ENCODE assay signal across 9 cellular contexts in genomic region chr9:36575411-36575882, GRCh38. TPM values are rescaled to one million over a fixed set of nuclear protein-coding genes. Genes with fewer than 3 reads are reported as not detected.
A peak's percentile ranks its signal among the peaks of the same experiment; 100 is the strongest.
DNase-seq lines count a peak whose midpoint lies in the region; ATAC-seq and TF ChIP-seq lines count a peak whose summit lies in the region.
"Had no signal": no experiment of that assay in that cellular context is flagged by ENCODE, and none has a peak within 500 bp of the region (broad histone marks: within the 10 kb centered on the region; RNA-seq: fewer than 3 reads in every experiment).

No MANE protein-coding gene starts in this region.

- H3K27me3 ChIP-seq in breast epithelium (no peaks in the 10 kb centered on the region), SJSA1 (replicated peaks) (no peaks in the 10 kb centered on the region), testis (no peaks in the 10 kb centered on the region)

- WGBS in testis, 2 donors: 42 to 58% methylated on average over 2 of the region's 2 CpGs

- TF ChIP-seq CTCF in MCF 10A (IDR thresholded peaks at IDR 0.05; ENCODE audit: unreplicated experiment) (no peak), breast epithelium (IDR thresholded peaks at IDR 0.05) (no peak), epithelial cell of esophagus (IDR thresholded peaks at IDR 0.05; ENCODE audit: insufficient read depth, low read depth, low read length, missing control alignments) (no peak), testis (IDR thresholded peaks at IDR 0.05) (no peak)

- TF ChIP-seq POLR2A in breast epithelium (IDR thresholded peaks at IDR 0.05) (no peak), testis (IDR thresholded peaks at IDR 0.05) (no peak)

- peak overlapping the region; percentile 47 for H3K27ac Mint-ChIP-seq in MCF 10A (ENCODE audit: low read depth, unreplicated experiment)

- no peak for ATAC-seq in HG03025 (IDR thresholded peaks at IDR 0.05; ENCODE audit: low FRiP score, unreplicated experiment)
- no peak for ATAC-seq in HG03460 (IDR thresholded peaks at IDR 0.05; ENCODE audit: unreplicated experiment)

- H3K4me1 Mint-ChIP-seq in MCF 10A (ENCODE audit: insufficient read depth, unreplicated experiment): peaks cover 23% of the 10 kb centered on the region

- CTCF ChIA-PET in MCF 10A (lab: Yijun Ruan, JAX): interaction anchor here (0.6 kb wide), 1 partner anchor 124 kb away, joined by 3 read pairs; no protein-coding TSS in a partner anchor

- H3K4me1 ChIP-seq in breast epithelium (no peaks in the 10 kb centered on the region), SJSA1 (replicated peaks) (peaks cover 21% of the 10 kb centered on the region), testis (peaks cover 17% of the 10 kb centered on the region)

- POLR2A ChIA-PET in MCF 10A (lab: Yijun Ruan, JAX): interaction anchor here (0.9 to 1.8 kb wide), 7 partner anchors 8 to 175 kb away, joined by 3 to 8 read pairs (median 3); partner anchors contain the start of gene RNF38

- H3K4me3 ChIP-seq in breast epithelium (no peak overlapping the region), SJSA1 (no peak overlapping the region), epithelial cell of esophagus (ENCODE audit: low read length) (no peak overlapping the region), testis (no peak overlapping the region)

- no peaks in the 10 kb centered on the region for H3K27me3 Mint-ChIP-seq in MCF 10A (ENCODE audit: insufficient read depth, unreplicated experiment)

- peak; percentile 57 for DNase-seq in MCF 10A (ENCODE audit: unreplicated experiment)
- no peak for DNase-seq in breast epithelium (ENCODE audit: low spot score in 2 of 2)
- peak in 1 of 2 experiments; percentile 47 for DNase-seq in SJSA1 (ENCODE audit: low read depth in 1 of 2, low spot score in 2 of 2)
- peak; percentile 50 for DNase-seq in epithelial cell of esophagus (ENCODE audit: low read depth)
- DNase-seq in testis: no peak
- DNase-seq in NCI-H2196 treated with DMSO at 0.1 percent for 48 hours (lab: John Stamatoyannopoulos, UW; ENCODE audit: unreplicated experiment): no peak
- DNase-seq: NCI-H2081 had no signal

- H3K4me3 Mint-ChIP-seq in MCF 10A (ENCODE audit: unreplicated experiment): peak overlapping the region; percentile 53

- no peak overlapping the region for H3K27ac ChIP-seq in breast epithelium
- peak overlapping the region; percentile 34 for H3K27ac ChIP-seq in SJSA1
- peak overlapping the region; percentile 48 to 81 for H3K27ac ChIP-seq in testis

- H3K36me3 ChIP-seq in breast epithelium: no peaks in the 10 kb centered on the region
- peaks cover 24% of the 10 kb centered on the region for H3K36me3 ChIP-seq in SJSA1
- H3K36me3 ChIP-seq in testis (ENCODE audit: low read depth, missing control alignments): no peaks in the 10 kb centered on the region

- H3K9me3 ChIP-seq in breast epithelium (no peaks in the 10 kb centered on the region), SJSA1 (replicated peaks) (no peaks in the 10 kb centered on the region), testis (no peaks in the 10 kb centered on the region)

- intact Hi-C loops in MCF 10A (cut with micrococcal nuclease) (no loop called here), breast epithelium (cut with DNase I; ENCODE audit: low total_unique reads) (no loop called here), testis (cut with DNase I; ENCODE audit: low total_unique reads) (no loop called here)

- H3K36me3 Mint-ChIP-seq in MCF 10A (ENCODE audit: insufficient read depth, unreplicated experiment): peaks cover 6% of the 10 kb centered on the region

- BruUV-seq in MCF 10A (replicated peaks; lab: Mats Ljungman, UMichigan): no TSS peak

- no peaks in the 10 kb centered on the region for H3K9me3 Mint-ChIP-seq in MCF 10A (ENCODE audit: unreplicated experiment)

RNA-seq across cellular contexts. Expression of gene MELK, which starts 2.8 kb away (rescaled TPM):
- total RNA-seq in MCF 10A (2022) (25.6 and 33.3 TPM in 2 replicates), breast epithelium (under 1 TPM in 2 of 3 donors, not detected in 1; 0.48 to 0.59 TPM), testis (10 to 100 TPM; 18.8 to 19.2 TPM)
- total RNA-seq in SJSA1 (2014; rRNA removed; shearing (Covaris generic)): 24.7 and 43.9 TPM in 2 replicates
- 15.2 TPM for polyA plus RNA-seq in testis (ENCODE audit: insufficient read depth, low read depth, low replicate concordance)

Comparison
In these comparisons a context has a peak if more than half of its experiments do, and no peak if none do; other contexts are left out.
1. DNase-seq: peak in MCF 10A (single experiment) and epithelial cell of esophagus (single experiment); none in breast epithelium (0 of 2), testis (single experiment) and NCI-H2196 treated with DMSO at 0.1 percent for 48 hours (single experiment).
2. RNA of gene MELK, which starts 2.8 kb away (total RNA-seq): 24.7 to 43.9 TPM in SJSA1, 25.6 to 33.3 TPM in MCF 10A and 18.8 to 19.2 TPM in testis; 0.48 to 0.59 TPM in breast epithelium; every median in the first group is over 10 times any median in the second.
3. H3K27ac ChIP-seq: peak in SJSA1 (single experiment) and testis (2 of 2); none in breast epithelium (0 of 2).